4 cellular contexts compared by ENCODE assay signal in genomic region chr5:44531751-44532150, GRCh38.
DNase-seq lines count a peak whose midpoint lies in the region; FAIRE-seq lines count a peak whose summit lies in the region.
"Not testable (repeated sequence)": the region's sequence is repeated elsewhere in the genome, so short reads cannot be mapped to it uniquely, and the experiment has no call there.

No MANE protein-coding gene starts in this region.

- peak; percentile 86 for FAIRE-seq in endometrium (lab: Jason Lieb, UNC)

- 60% methylated on average over 2 of the region's 2 CpGs for WGBS in mesenchymal stem cell

- not testable (repeated sequence) for H3K36me3 ChIP-seq in mesenchymal stem cell (ENCODE audit: control insufficient read depth in 1 of 2, insufficient read depth in 2 of 2, low read depth in 1 of 2, low read length in 2 of 2)

- H4K8ac ChIP-seq in mesenchymal stem cell (ENCODE audit: low read length): not testable (repeated sequence)

- not testable (repeated sequence) for H4K91ac ChIP-seq in mesenchymal stem cell (ENCODE audit: low read length)

- not testable (repeated sequence) for H2BK15ac ChIP-seq in mesenchymal stem cell (ENCODE audit: low read depth, poor library complexity, severe bottlenecking)

- H3K9ac ChIP-seq in mesenchymal stem cell (ENCODE audit: low read length): not testable (repeated sequence)

- not testable (repeated sequence) for H2BK12ac ChIP-seq in mesenchymal stem cell (ENCODE audit: low read length in 2 of 2)

- H2AK5ac ChIP-seq in mesenchymal stem cell (ENCODE audit: low read length, severe bottlenecking): not testable (repeated sequence)

- H3K4ac ChIP-seq in mesenchymal stem cell (ENCODE audit: low read depth in 1 of 2, low read length in 2 of 2): not testable (repeated sequence)

- DNase-seq in M059J (ENCODE audit: low read depth): peak; percentile 2
- DNase-seq in fibroblast of gingiva (ENCODE audit: low read depth): peak; percentile 59
- DNase-seq in mesenchymal stem cell: peak; percentile 62

- H3K18ac ChIP-seq in mesenchymal stem cell (ENCODE audit: low read depth in 1 of 2, low read length in 2 of 2): not testable (repeated sequence)

- H3K4me1 ChIP-seq in mesenchymal stem cell (ENCODE audit: control insufficient read depth, insufficient read depth, low read depth, low read length): not testable (repeated sequence)

- not testable (repeated sequence) for H3K27me3 ChIP-seq in mesenchymal stem cell (ENCODE audit: control insufficient read depth in 1 of 2, insufficient read depth in 1 of 2, low read length in 2 of 2)

- not testable (repeated sequence) for H3K27ac ChIP-seq in mesenchymal stem cell (ENCODE audit: low read length, poor library complexity, severe bottlenecking)

- not testable (repeated sequence) for H3K14ac ChIP-seq in mesenchymal stem cell (ENCODE audit: low read length in 2 of 2)

- not testable (repeated sequence) for H3K23ac ChIP-seq in mesenchymal stem cell (ENCODE audit: low read length in 2 of 2)

- H3K9me3 ChIP-seq in mesenchymal stem cell (ENCODE audit: control insufficient read depth, low read length): not testable (repeated sequence)

- not testable (repeated sequence) for H2BK5ac ChIP-seq in mesenchymal stem cell (ENCODE audit: low read depth, low read length, poor library complexity, severe bottlenecking)

- not testable (repeated sequence) for H3K4me2 ChIP-seq in mesenchymal stem cell (ENCODE audit: low read length, poor library complexity, severe bottlenecking)

- not testable (repeated sequence) for H2AFZ ChIP-seq in mesenchymal stem cell (ENCODE audit: low read depth, low read length)

- H3K4me3 ChIP-seq in mesenchymal stem cell (ENCODE audit: insufficient read depth in 1 of 2, low read depth in 1 of 2, low read length in 2 of 2): not testable (repeated sequence)

- not testable (repeated sequence) for H3K79me1 ChIP-seq in mesenchymal stem cell (replicated peaks; ENCODE audit: low read length, poor library complexity, severe bottlenecking)

- H2BK120ac ChIP-seq in mesenchymal stem cell (ENCODE audit: low read depth, low read length): not testable (repeated sequence)

Comparison
In these comparisons a context has a peak if more than half of its experiments do, and no peak if none do; other contexts are left out.
1. DNase-seq: peak in every context shown above with its lines; median percentile 62 in mesenchymal stem cell; 59 in fibroblast of gingiva; 2 in M059J.